Comparison of ENCODE assay signal across 28 cellular contexts in genomic region chr6:17197607-17198006, GRCh38.
"Had no signal": no experiment of that assay in that cellular context is flagged by ENCODE, and none has a peak within 500 bp of the region (broad histone marks: within the 10 kb centered on the region; RNA-seq: fewer than 3 reads in every experiment).

No MANE protein-coding gene starts in this region.

- ATAC-seq: activated CD4-positive, alpha-beta T cell treated with anti-CD3 and anti-CD28 coated beads for 36 hours; activated CD8-positive, alpha-beta T cell treated with anti-CD3 and anti-CD28 coated beads, Interleukin-2, amount 10 ng/mL, durations not matched to agents 7 days and 5 days; activated naive CD4-positive, alpha-beta T cell treated with anti-CD3 and anti-CD28 coated beads, Interleukin-2, amount 50 U/mL, for 72 hours; activated T-cell treated with anti-CD3 and anti-CD28 coated beads, Interleukin-2, amount 50 U/mL, for 72 hours; esophagus mucosa; foreskin keratinocyte; gastroesophageal sphincter had no signal

- H3K4me3 ChIP-seq: coronary artery, dorsolateral prefrontal cortex, gastroesophageal sphincter had no signal

- FAIRE-seq: astrocyte, bronchial epithelial cell had no signal

- DNase-seq: activated CD4-positive, alpha-beta memory T cell treated with anti-CD3 and anti-CD28 coated beads for 36 hours; activated CD4-positive, alpha-beta T cell treated with anti-CD3 and anti-CD28 coated beads for 36 hours; activated CD4-positive, alpha-beta T cell treated with anti-CD3 and anti-CD28 coated beads, Interleukin-2, amount 10 ng/mL, durations not matched to agents 24 days and 14 days; activated CD4-positive, CD25-positive, alpha-beta regulatory T cell; activated CD4-positive, CD25-positive, alpha-beta regulatory T cell treated with anti-CD3 and anti-CD28 coated beads, Interleukin-2, amount 50 U/mL, for 72 hours; activated CD8-positive, alpha-beta memory T cell treated with anti-CD3 and anti-CD28 coated beads, Interleukin-2, amount 50 U/mL, for 48 hours; activated CD8-positive, alpha-beta T cell treated with anti-CD3 and anti-CD28 coated beads, Interleukin-2, amount 10 ng/mL, durations not matched to agents 7 days and 5 days; activated gamma-delta T cell; activated naive CD4-positive, alpha-beta T cell; activated naive CD4-positive, alpha-beta T cell treated with anti-CD3 and anti-CD28 coated beads, Interleukin-2, amount 10 ng/mL, durations not matched to agents 7 days and 5 days; activated naive CD8-positive, alpha-beta T cell treated with anti-CD3 and anti-CD28 coated beads, Interleukin-2, amount 10 ng/mL, durations not matched to agents 7 days and 5 days; activated T-cell treated with anti-CD3 and anti-CD28 coated beads for 4 hours; activated T-cell treated with anti-CD3 and anti-CD28 coated beads, Interleukin-2, amount 50 U/mL, for 24 hours; activated T-cell treated with anti-CD3 and anti-CD28 coated beads, Interleukin-2, amount 50 U/mL, for 72 hours; amniotic stem cell; anterior cingulate cortex; brain microvascular endothelial cell; dorsolateral prefrontal cortex; effector memory CD4-positive, alpha-beta T cell; endodermal cell; foreskin keratinocyte; T-helper 2 cell had no signal

- H3K27ac ChIP-seq: brain microvascular endothelial cell, coronary artery, dorsolateral prefrontal cortex, foreskin keratinocyte, gastroesophageal sphincter had no signal

- H3K9me3 ChIP-seq: gastroesophageal sphincter had no signal

- H3K4me1 ChIP-seq: foreskin keratinocyte, gastroesophageal sphincter had no signal

- H3K27me3 ChIP-seq: brain microvascular endothelial cell, gastroesophageal sphincter had no signal

- H3K36me3 ChIP-seq: brain microvascular endothelial cell, gastroesophageal sphincter had no signal
